In genomic region chr11:96015911-96016565, GRCh38 we compare ENCODE assay signal across 8 cellular contexts.
A peak's percentile ranks its signal among the peaks of the same experiment; 100 is the strongest.
DNase-seq lines count a peak whose midpoint lies in the region; ATAC-seq and TF ChIP-seq lines count a peak whose summit lies in the region.
"Had no signal": no experiment of that assay in that cellular context is flagged by ENCODE, and none has a peak within 500 bp of the region (broad histone marks: within the 10 kb centered on the region; RNA-seq: fewer than 3 reads in every experiment).

No MANE protein-coding gene starts in this region.

- no peaks in the 10 kb centered on the region for H3K9me3 ChIP-seq in gastrocnemius medialis

- peaks cover 67% of the 10 kb centered on the region for H3K4me1 Mint-ChIP-seq in activated T-cell treated with anti-CD3 and anti-CD28 coated beads, Interleukin-2, amount 50 U/mL, for 72 hours (ENCODE audit: low read depth)

- in situ Hi-C loops in gastrocnemius medialis (cut with MboI; ENCODE audit: low sequenced_read_pairs in 4 of 4), result no loop called here

- H3K4me3 ChIP-seq in NB4 (ENCODE audit: low read depth, low read length) (no peak overlapping the region), gastrocnemius medialis (no peak overlapping the region)

- no peak for TF ChIP-seq CTCF in NB4 (IDR thresholded peaks at IDR 0.05; ENCODE audit: low read depth, low read length)
- no peak for TF ChIP-seq CTCF in gastrocnemius medialis (IDR thresholded peaks at IDR 0.05 in 4 of 5, conservative IDR thresholded peaks at IDR 0.05 in 1 of 5)

- H3K9me3 Mint-ChIP-seq in activated T-cell treated with anti-CD3 and anti-CD28 coated beads, Interleukin-2, amount 50 U/mL, for 72 hours, result no peaks in the 10 kb centered on the region

- peaks cover 0 to 7% of the 10 kb centered on the region in 2 donors for H3K4me1 ChIP-seq in gastrocnemius medialis

- TF ChIP-seq POLR2A in NB4 (IDR thresholded peaks at IDR 0.05; ENCODE audit: extremely low read depth, insufficient read length) (no peak), gastrocnemius medialis (IDR thresholded peaks at IDR 0.05) (no peak)

- H3K27ac ChIP-seq in gastrocnemius medialis, result no peak overlapping the region

- intact Hi-C loops in gastrocnemius medialis (cut with DNase I; ENCODE audit: low total_unique reads), result no loop called here

- DNase-seq in EH (ENCODE audit: low read depth), result peak; percentile 18
- peak; percentile 19 for DNase-seq in NB4 (ENCODE audit: low read depth)
- peak; percentile 29 to 31 for DNase-seq in activated T-cell treated with anti-CD3 and anti-CD28 coated beads, Interleukin-2, amount 50 U/mL, for 72 hours
- DNase-seq in myocyte (ENCODE audit: low read depth), result peak; percentile 11
- DNase-seq in GM19238 (ENCODE audit: insufficient read length, low spot score), result no peak
- DNase-seq in RPMI8226, result no peak
- no peak for DNase-seq in gastrocnemius medialis
- DNase-seq: NCI-H526 had no signal

- ATAC-seq in activated T-cell treated with anti-CD3 and anti-CD28 coated beads, Interleukin-2, amount 50 U/mL, for 72 hours (replicated peaks in 1 of 2), result peak; percentile 39 to 42
- no peak for ATAC-seq in gastrocnemius medialis

- H3K27me3 Mint-ChIP-seq in activated T-cell treated with anti-CD3 and anti-CD28 coated beads, Interleukin-2, amount 50 U/mL, for 72 hours (ENCODE audit: low read depth), result no peaks in the 10 kb centered on the region

- H3K4me3 Mint-ChIP-seq in activated T-cell treated with anti-CD3 and anti-CD28 coated beads, Interleukin-2, amount 50 U/mL, for 72 hours, result peak overlapping the region in 1 of 2 donors; percentile 69

- peaks cover 0 to 1% of the 10 kb centered on the region in 2 donors for H3K36me3 Mint-ChIP-seq in activated T-cell treated with anti-CD3 and anti-CD28 coated beads, Interleukin-2, amount 50 U/mL, for 72 hours (ENCODE audit: insufficient read depth in 2 of 2)

- H3K36me3 ChIP-seq in gastrocnemius medialis, result no peaks in the 10 kb centered on the region

- no peaks in the 10 kb centered on the region for H3K27me3 ChIP-seq in gastrocnemius medialis

- peak overlapping the region; percentile 88 for H3K27ac Mint-ChIP-seq in activated T-cell treated with anti-CD3 and anti-CD28 coated beads, Interleukin-2, amount 50 U/mL, for 72 hours

Comparison
In these comparisons a context has a peak if more than half of its experiments do, and no peak if none do; other contexts are left out.
1. DNase-seq: peak in EH (single experiment), NB4 (single experiment), activated T-cell treated with anti-CD3 and anti-CD28 coated beads, Interleukin-2, amount 50 U/mL, for 72 hours (2 of 2) and myocyte (single experiment); none in GM19238 (single experiment), RPMI8226 (single experiment) and gastrocnemius medialis (0 of 2).
2. ATAC-seq: peak in activated T-cell treated with anti-CD3 and anti-CD28 coated beads, Interleukin-2, amount 50 U/mL, for 72 hours (2 of 2); none in gastrocnemius medialis (0 of 2).